In the genomic region with DNA sequence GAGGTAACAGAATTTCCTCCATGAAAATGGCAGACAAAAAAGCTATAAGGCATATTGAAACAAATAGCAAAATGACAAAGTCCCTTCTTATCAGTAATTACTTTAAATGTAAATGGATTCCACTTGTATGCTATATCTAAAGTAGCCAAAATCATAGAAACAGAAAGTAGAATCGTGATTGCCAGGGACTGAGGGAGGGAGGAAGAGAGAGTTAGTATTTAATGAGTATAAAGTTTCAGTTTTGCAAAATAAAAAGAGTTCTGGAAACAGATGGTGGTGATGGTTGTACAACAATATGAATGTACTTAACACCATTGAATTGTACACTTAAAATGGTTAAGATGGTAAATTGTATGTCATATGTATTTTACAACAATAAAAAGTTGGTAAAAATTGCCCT, we compare ENCODE assay signal across 9 cellular contexts.
"Had no signal": no experiment of that assay in that cellular context is flagged by ENCODE, and none has a peak within 500 bp of the region (broad histone marks: within the 10 kb centered on the region; RNA-seq: fewer than 3 reads in every experiment).

No MANE protein-coding gene starts in this region.

- H3K4me3 ChIP-seq: GM23248, GM23338, HAP-1 had no signal

- H3K4me1 ChIP-seq: HAP-1 had no signal

- H3K9me3 ChIP-seq: HAP-1 had no signal

- ATAC-seq: GM23338, HCT116 had no signal

- DNase-seq: GM23248, GOT3, H7, H9, HCEC 1CT, HFFc6 had no signal

- H2AFZ ChIP-seq: GM23248, GM23338 had no signal

- H3K9ac ChIP-seq: GM23248 had no signal

- H3K4me2 ChIP-seq: GM23338 had no signal

- H3K36me3 ChIP-seq: HAP-1 had no signal

- H3K27ac ChIP-seq: GM23248 had no signal
